Comparison of ENCODE assay signal across 10 cellular contexts in the genomic region with DNA sequence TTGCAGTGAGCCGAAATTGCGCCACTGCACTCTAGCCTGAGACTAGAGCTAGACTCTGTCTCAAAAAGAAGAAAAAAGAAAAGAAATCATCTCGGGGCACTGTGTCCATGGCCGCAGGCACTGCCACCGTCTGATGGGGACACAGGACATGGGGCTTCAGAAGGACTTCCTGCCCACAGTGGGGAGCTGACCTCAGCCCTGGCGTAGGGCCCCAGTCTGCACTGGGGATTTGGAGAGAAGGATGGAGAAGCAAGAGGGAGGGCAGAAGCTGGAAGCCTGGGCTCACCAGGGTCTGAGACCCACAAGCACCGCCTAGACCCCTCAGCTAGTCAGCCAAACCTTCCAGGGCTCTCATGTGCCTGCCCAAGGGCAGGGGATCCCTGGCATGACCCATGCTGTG. TPM values are rescaled to one million over a fixed set of nuclear protein-coding genes. Genes with fewer than 3 reads are reported as not detected.
DNase-seq lines count a peak whose midpoint lies in the region; ATAC-seq and TF ChIP-seq lines count a peak whose summit lies in the region.
"Had no signal": no experiment of that assay in that cellular context is flagged by ENCODE, and none has a peak within 500 bp of the region (broad histone marks: within the 10 kb centered on the region; RNA-seq: fewer than 3 reads in every experiment).

No MANE protein-coding gene starts in this region.

- intact Hi-C loops in posterior vena cava (cut with DNase I), result no loop called here
- intact Hi-C loops in A673 (cut with micrococcal nuclease; ENCODE audit: unreplicated experiment), result no loop called here

- no peak for ATAC-seq in lung (ENCODE audit: insufficient read depth, low FRiP score)

- H3K9me3 ChIP-seq in lung (ENCODE audit: control insufficient read depth in 2 of 2, insufficient read depth in 1 of 2, low read length in 1 of 2) (peaks cover 0 to 4% of the 10 kb centered on the region in 2 donors), A673 (ENCODE audit: low read depth, low read length, poor library complexity, severe bottlenecking) (no peaks in the 10 kb centered on the region)
- H3K9me3 ChIP-seq: BE2C had no signal

- H3K36me3 ChIP-seq in H7 (replicated peaks; ENCODE audit: control insufficient read depth, insufficient read depth, low read length) (no peaks in the 10 kb centered on the region), lung (ENCODE audit: control insufficient read depth in 2 of 2, insufficient read depth in 2 of 2, low read length in 2 of 2) (no peaks in the 10 kb centered on the region), A673 (ENCODE audit: insufficient read depth, low read length, poor library complexity, severe bottlenecking) (no peaks in the 10 kb centered on the region)
- H3K36me3 ChIP-seq: BE2C had no signal

- H3K4me3 ChIP-seq in H7 (ENCODE audit: insufficient read depth, low read depth, low read length) (no peak overlapping the region), lung (no peak overlapping the region), A673 (ENCODE audit: low read depth, low read length, poor library complexity, severe bottlenecking) (no peak overlapping the region)
- H3K4me3 ChIP-seq: GM23338 had no signal

- POLR2A ChIA-PET in A673 (lab: Charles Lee; ENCODE audit: low non-redundant PET), result no interaction called here

- TF ChIP-seq CTCF in lung (IDR thresholded peaks at IDR 0.05; ENCODE audit: control extremely low read depth, extremely low read depth) (no peak), A673 (conservative IDR thresholded peaks at IDR 0.05; ENCODE audit: low read depth, low read length) (no peak)

- H3K27ac ChIP-seq in lung (ENCODE audit: low read depth in 1 of 2, low read length in 1 of 2) (no peak overlapping the region), A673 (ENCODE audit: low read depth, low read length, poor library complexity, severe bottlenecking) (no peak overlapping the region)

- CTCF ChIA-PET in A673 (lab: Charles Lee), result interaction anchor here (1.1 to 1.3 kb wide), 2 partner anchors 28 to 252 kb away, joined by 3 to 6 read pairs; no protein-coding TSS in a partner anchor

- H3K4me1 ChIP-seq in lung (ENCODE audit: control insufficient read depth in 2 of 2, insufficient read depth in 2 of 2, low read length in 2 of 2) (peaks cover 0 to 10% of the 10 kb centered on the region in 2 donors), A673 (ENCODE audit: insufficient read depth, low read length, poor library complexity, severe bottlenecking) (peaks cover 7% of the 10 kb centered on the region)

- no TSS peak for BruUV-seq in A673 (replicated peaks; lab: Mats Ljungman, UMichigan)

- WGBS in lung, 2 donors, result 83 to 87% methylated on average over 7 of the region's 7 CpGs

- H3K27me3 ChIP-seq in H7 (ENCODE audit: control insufficient read depth, insufficient read depth, low read length) (no peaks in the 10 kb centered on the region), lung (ENCODE audit: control insufficient read depth, insufficient read depth) (no peaks in the 10 kb centered on the region), A673 (replicated peaks; ENCODE audit: insufficient read depth, low read depth, low read length, poor library complexity) (peaks cover 12% of the 10 kb centered on the region)
- H3K27me3 ChIP-seq: BE2C had no signal

- DNase-seq in H7, result peak; percentile 19
- peak; percentile 10 for DNase-seq in epidermal melanocyte (ENCODE audit: insufficient read length, low spot score)
- peak; percentile 27 for DNase-seq in lung (ENCODE audit: low spot score)
- DNase-seq in posterior vena cava (ENCODE audit: low spot score), result peak; percentile 46
- DNase-seq in A673 (ENCODE audit: low spot score), result no peak
- DNase-seq in NCI-H2107 treated with DMSO at 0.1 percent for 48 hours (lab: John Stamatoyannopoulos, UW; ENCODE audit: unreplicated experiment), result no peak
- no peak for DNase-seq in activated CD4-positive, alpha-beta T cell treated with anti-CD3 and anti-CD28 coated beads for 4 hours
- no peak for DNase-seq in T-helper 2 cell

RNA-seq across cellular contexts. Expression of gene SARDH, which starts 4.1 kb away (rescaled TPM):
- total RNA-seq in H7 (2014; rRNA removed; shearing (Covaris generic)), result 7.3 and 9.9 TPM in 2 replicates
- total RNA-seq in lung (1 to 10 TPM; 7.3 to 8.4 TPM), posterior vena cava (1 to 10 TPM in 1 of 2 donors, under 1 TPM in 1; 0.62 to 1.8 TPM), A673 (2021) (0.37 and 1.0 TPM in 2 replicates)
- polyA plus RNA-seq in lung, result 1 to 10 TPM; 1.8 to 2.2 TPM

Comparison
In these comparisons a context has a peak if more than half of its experiments do, and no peak if none do; other contexts are left out.
1. DNase-seq: peak in H7 (single experiment), epidermal melanocyte (single experiment), lung (single experiment) and posterior vena cava (single experiment); none in A673 (single experiment), NCI-H2107 treated with DMSO at 0.1 percent for 48 hours (single experiment), activated CD4-positive, alpha-beta T cell treated with anti-CD3 and anti-CD28 coated beads for 4 hours (0 of 2) and T-helper 2 cell (0 of 5).